Comparison of ENCODE assay signal across 16 cellular contexts in genomic region chr9:113502427-113503008, GRCh38. TPM values are rescaled to one million over a fixed set of nuclear protein-coding genes. Genes with fewer than 3 reads are reported as not detected.
DNase-seq lines count a peak whose midpoint lies in the region; ATAC-seq and TF ChIP-seq lines count a peak whose summit lies in the region.
"Had no signal": no experiment of that assay in that cellular context is flagged by ENCODE, and none has a peak within 500 bp of the region (broad histone marks: within the 10 kb centered on the region; RNA-seq: fewer than 3 reads in every experiment).

No MANE protein-coding gene starts in this region.

- no peak overlapping the region for H3K9ac ChIP-seq in Karpas-422 (ENCODE audit: low read length)
- H3K9ac ChIP-seq: KMS-11 had no signal

- H3K27ac ChIP-seq in esophagus muscularis mucosa (replicated peaks in 1 of 4), result peak overlapping the region; percentile 46 to 66 (median 59)
- H3K27ac ChIP-seq in thoracic aorta, result peak overlapping the region; percentile 93 to 96
- H3K27ac ChIP-seq in Karpas-422 (ENCODE audit: low read length), result no peak overlapping the region
- H3K27ac ChIP-seq: KMS-11, RWPE1 had no signal

- H3K4me1 ChIP-seq in esophagus muscularis mucosa (peaks cover 9 to 39% (median 15%) of the 10 kb centered on the region in 4 donors), thoracic aorta (ENCODE audit: control insufficient read depth in 1 of 2, low read depth in 2 of 2) (peaks cover 23 to 55% of the 10 kb centered on the region in 2 donors), Karpas-422 (ENCODE audit: low read length) (no peaks in the 10 kb centered on the region)

- H3K9me2 ChIP-seq in Karpas-422 (replicated peaks; ENCODE audit: insufficient read depth, low read length), result no peaks in the 10 kb centered on the region

- no peaks in the 10 kb centered on the region for H3K27me3 Mint-ChIP-seq in activated T-helper 17 cell treated with anti-CD3 and anti-CD28 coated beads, Interleukin-2, amount 50 U/mL, for 72 hours
- H3K27me3 Mint-ChIP-seq in naive B cell, result peaks cover 0 to 4% (median 0%) of the 10 kb centered on the region in 3 donors
- H3K27me3 Mint-ChIP-seq in activated T-cell treated with anti-CD3 and anti-CD28 coated beads, Interleukin-2, amount 50 U/mL, for 24 hours, result no peaks in the 10 kb centered on the region
- H3K27me3 Mint-ChIP-seq: activated CD4-positive, alpha-beta memory T cell treated with anti-CD3 and anti-CD28 coated beads, Interleukin-2, amount 10 ng/mL, durations not matched to agents 7 days and 5 days had no signal

- H3K4me3 ChIP-seq in esophagus muscularis mucosa (peak overlapping the region; percentile 34 to 55 (median 38)), thoracic aorta (peak overlapping the region; percentile 22), Karpas-422 (ENCODE audit: low read length) (no peak overlapping the region)

- WGBS in esophagus muscularis mucosa, result 94% methylated on average over 4 of the region's 4 CpGs

- peaks cover 13 to 58% (median 26%) of the 10 kb centered on the region in 4 donors for H3K36me3 ChIP-seq in esophagus muscularis mucosa
- peaks cover 13% of the 10 kb centered on the region for H3K36me3 ChIP-seq in thoracic aorta
- H3K36me3 ChIP-seq in Karpas-422 (ENCODE audit: insufficient read depth, low read length), result no peaks in the 10 kb centered on the region

- H3K27ac Mint-ChIP-seq in activated T-helper 17 cell treated with anti-CD3 and anti-CD28 coated beads, Interleukin-2, amount 50 U/mL, for 72 hours, result peak overlapping the region; percentile 3
- peak overlapping the region in 4 of 6 donors; percentile 1 to 49 (median 20) for H3K27ac Mint-ChIP-seq in naive B cell
- no peak overlapping the region for H3K27ac Mint-ChIP-seq in activated T-cell treated with anti-CD3 and anti-CD28 coated beads, Interleukin-2, amount 50 U/mL, for 24 hours
- H3K27ac Mint-ChIP-seq: activated CD4-positive, alpha-beta memory T cell treated with anti-CD3 and anti-CD28 coated beads, Interleukin-2, amount 10 ng/mL, durations not matched to agents 7 days and 5 days had no signal

- no peak for ATAC-seq in activated T-helper 17 cell treated with anti-CD3 and anti-CD28 coated beads, Interleukin-2, amount 50 U/mL, for 72 hours (replicated peaks)
- ATAC-seq in naive B cell (ENCODE audit: low read depth in 2 of 2) (no peak), thoracic aorta (ENCODE audit: insufficient number of reproducible peaks, low FRiP score, low read depth) (no peak)

- H3K4me2 ChIP-seq in Karpas-422 (ENCODE audit: low read depth, low read length, poor library complexity, severe bottlenecking), result no peak overlapping the region
- H3K4me2 ChIP-seq: KMS-11 had no signal

- no peak for TF ChIP-seq CTCF in esophagus muscularis mucosa (IDR thresholded peaks at IDR 0.05)
- TF ChIP-seq CTCF in thoracic aorta (IDR thresholded peaks at IDR 0.05), result no peak

- no peaks in the 10 kb centered on the region for H3K27me3 ChIP-seq in esophagus muscularis mucosa
- H3K27me3 ChIP-seq in thoracic aorta (replicated peaks; ENCODE audit: insufficient read depth), result no peaks in the 10 kb centered on the region
- no peaks in the 10 kb centered on the region for H3K27me3 ChIP-seq in Karpas-422 (ENCODE audit: low read length)

- DNase-seq in esophagus muscularis mucosa (ENCODE audit: extremely low spot score) (no peak), naive B cell (no peak), thoracic aorta (ENCODE audit: low spot score) (no peak), Karpas-422 (no peak), NCI-H510A treated with DMSO at 0.1 percent for 48 hours (lab: John Stamatoyannopoulos, UW) (no peak)
- no peak for DNase-seq in activated T-cell treated with anti-CD3 and anti-CD28 coated beads, Interleukin-2, amount 50 U/mL, for 24 hours
- DNase-seq: activated CD4-positive, alpha-beta memory T cell treated with anti-CD3 and anti-CD28 coated beads, Interleukin-2, amount 10 ng/mL, durations not matched to agents 7 days and 5 days; activated gamma-delta T cell treated with Interleukin-2 at 50 U/mL for 16 hours; central memory CD4-positive, alpha-beta T cell; mesenchymal stem cell; NCI-H82; stimulated activated CD4-positive, alpha-beta T cell treated with anti-CD3 and anti-CD28 coated beads, Interleukin-1b, Interleukin-23, amount 100 ng/mL, for 48 hours had no signal

- intact Hi-C loops in esophagus muscularis mucosa (cut with DNase I), result loop anchor here (10.0 kb wide), 1 partner anchor 58 kb away; no protein-coding TSS in a partner anchor

- no peaks in the 10 kb centered on the region for H3K9me3 ChIP-seq in esophagus muscularis mucosa
- H3K9me3 ChIP-seq in thoracic aorta, result no peaks in the 10 kb centered on the region
- H3K9me3 ChIP-seq in Karpas-422 (ENCODE audit: low read length), result no peaks in the 10 kb centered on the region

- no peak overlapping the region for H3K4me3 Mint-ChIP-seq in activated T-helper 17 cell treated with anti-CD3 and anti-CD28 coated beads, Interleukin-2, amount 50 U/mL, for 72 hours
- H3K4me3 Mint-ChIP-seq in naive B cell, result no peak overlapping the region
- no peak overlapping the region for H3K4me3 Mint-ChIP-seq in activated T-cell treated with anti-CD3 and anti-CD28 coated beads, Interleukin-2, amount 50 U/mL, for 24 hours
- H3K4me3 Mint-ChIP-seq: activated CD4-positive, alpha-beta memory T cell treated with anti-CD3 and anti-CD28 coated beads, Interleukin-2, amount 10 ng/mL, durations not matched to agents 7 days and 5 days; CD14-positive monocyte had no signal

- no peak for TF ChIP-seq POLR2A in esophagus muscularis mucosa (IDR thresholded peaks at IDR 0.05; ENCODE audit: low read depth)

- no peaks in the 10 kb centered on the region for H3K36me3 Mint-ChIP-seq in activated T-helper 17 cell treated with anti-CD3 and anti-CD28 coated beads, Interleukin-2, amount 50 U/mL, for 72 hours (ENCODE audit: low read depth)
- H3K36me3 Mint-ChIP-seq in naive B cell, result no peaks in the 10 kb centered on the region
- no peaks in the 10 kb centered on the region for H3K36me3 Mint-ChIP-seq in activated T-cell treated with anti-CD3 and anti-CD28 coated beads, Interleukin-2, amount 50 U/mL, for 24 hours (ENCODE audit: low read depth)
- H3K36me3 Mint-ChIP-seq: CD14-positive monocyte had no signal

- H3K4me1 Mint-ChIP-seq in activated T-helper 17 cell treated with anti-CD3 and anti-CD28 coated beads, Interleukin-2, amount 50 U/mL, for 72 hours, result peaks cover 7% of the 10 kb centered on the region
- peaks cover 0 to 7% (median 7%) of the 10 kb centered on the region in 3 donors for H3K4me1 Mint-ChIP-seq in naive B cell
- H3K4me1 Mint-ChIP-seq in activated T-cell treated with anti-CD3 and anti-CD28 coated beads, Interleukin-2, amount 50 U/mL, for 24 hours (ENCODE audit: low read depth), result peaks cover 13% of the 10 kb centered on the region
- H3K4me1 Mint-ChIP-seq: activated CD4-positive, alpha-beta memory T cell treated with anti-CD3 and anti-CD28 coated beads, Interleukin-2, amount 10 ng/mL, durations not matched to agents 7 days and 5 days had no signal

- H3K79me2 ChIP-seq in Karpas-422 (ENCODE audit: low read length), result no peaks in the 10 kb centered on the region

- H4K20me1 ChIP-seq in Karpas-422 (ENCODE audit: insufficient read depth, low read depth, low read length), result no peaks in the 10 kb centered on the region

- no peaks in the 10 kb centered on the region for H3K9me3 Mint-ChIP-seq in activated T-helper 17 cell treated with anti-CD3 and anti-CD28 coated beads, Interleukin-2, amount 50 U/mL, for 72 hours
- H3K9me3 Mint-ChIP-seq in naive B cell, result no peaks in the 10 kb centered on the region
- H3K9me3 Mint-ChIP-seq in activated T-cell treated with anti-CD3 and anti-CD28 coated beads, Interleukin-2, amount 50 U/mL, for 24 hours, result no peaks in the 10 kb centered on the region
- H3K9me3 Mint-ChIP-seq: activated CD4-positive, alpha-beta memory T cell treated with anti-CD3 and anti-CD28 coated beads, Interleukin-2, amount 10 ng/mL, durations not matched to agents 7 days and 5 days; CD14-positive monocyte had no signal

- TF ChIP-seq EP300 in esophagus muscularis mucosa (IDR thresholded peaks at IDR 0.05), result no peak

- no peak overlapping the region for H2AFZ ChIP-seq in Karpas-422 (ENCODE audit: low read length)

RNA-seq across cellular contexts. Expression of gene RGS3, which starts 39.0 kb away (rescaled TPM):
- total RNA-seq in activated T-helper 17 cell treated with anti-CD3 and anti-CD28 coated beads, Interleukin-2, amount 50 U/mL, for 72 hours, result 10 to 100 TPM; 23.0 to 85.8 TPM
- total RNA-seq in esophagus muscularis mucosa (100 to 1,000 TPM in 1 of 4 donors, 10 to 100 TPM in 3; 37.3 to 121 (median 68.5) TPM), thoracic aorta (100 to 1,000 TPM; 170 to 202 TPM)
- 10 to 100 TPM in 1 of 6 donors, 1 to 10 TPM in 5; 3.8 to 13.8 (median 5.8) TPM for polyA plus RNA-seq in naive B cell (ENCODE audit: low read depth in 6 of 6)
- 1.3 and 5.0 TPM in 2 replicates for total RNA-seq in Karpas-422 (2014; rRNA removed; shearing (Covaris generic); ENCODE audit: low replicate concordance)
